25 cellular contexts compared by ENCODE assay signal in genomic region chr9:113507256-113507655, GRCh38.
"Had no signal": no experiment of that assay in that cellular context is flagged by ENCODE, and none has a peak within 500 bp of the region (broad histone marks: within the 10 kb centered on the region; RNA-seq: fewer than 3 reads in every experiment).

No MANE protein-coding gene starts in this region.

- ATAC-seq: activated CD4-positive, alpha-beta T cell treated with anti-CD3 and anti-CD28 coated beads for 36 hours; activated naive CD4-positive, alpha-beta T cell treated with anti-CD3 and anti-CD28 coated beads, Interleukin-2, amount 50 U/mL, for 72 hours; body of pancreas; effector memory CD8-positive, alpha-beta T cell; foreskin keratinocyte; heart left ventricle; left lung; naive thymus-derived CD8-positive, alpha-beta T cell; right cardiac atrium; T-cell had no signal

- H3K27ac Mint-ChIP-seq: activated B cell treated with CpG ODN at 0.5 μM for 24 hours; activated CD4-positive, alpha-beta T cell treated with anti-CD3 and anti-CD28 coated beads for 36 hours; activated naive CD4-positive, alpha-beta T cell treated with anti-CD3 and anti-CD28 coated beads, Interleukin-2, amount 50 U/mL, for 72 hours; activated T-helper 1 cell treated with anti-CD3 and anti-CD28 coated beads, Interleukin-12 subunit alpha, Interleukin-12 subunit beta, Interleukin-2, Interleukin-4 antibody, amounts not matched to agents 30 ng/mL and 10 ng/mL and 1 ng/mL, durations not matched to agents 14 hours and 24 hours and 36 hours; effector memory CD8-positive, alpha-beta T cell; mesothelial cell of epicardium; naive thymus-derived CD8-positive, alpha-beta T cell; stimulated activated naive CD8-positive, alpha-beta T cell treated with anti-CD3 and anti-CD28 coated beads, Interleukin-15, Interleukin-2, amounts not matched to agents 100 ng/mL and 50 ng/mL, for 24 hours; T-cell; T-helper 2 cell treated with Interferon-gamma antibody and Interleukin-4, amounts not matched to agents 5 μg/mL and 100 μg/mL, for 36 hours had no signal

- H3K4me3 ChIP-seq: body of pancreas, heart left ventricle, left lung, SJSA1, thyroid gland had no signal

- H3K36me3 Mint-ChIP-seq: activated naive CD4-positive, alpha-beta T cell treated with anti-CD3 and anti-CD28 coated beads, Interleukin-2, amount 50 U/mL, for 72 hours; naive thymus-derived CD8-positive, alpha-beta T cell; T-cell had no signal

- H3K27ac ChIP-seq: body of pancreas, foreskin keratinocyte, left lung, SJSA1, thyroid gland had no signal

- H3K36me3 ChIP-seq: SJSA1, thyroid gland had no signal

- H3K27me3 Mint-ChIP-seq: activated B cell treated with CpG ODN at 0.5 μM for 24 hours; activated CD4-positive, alpha-beta T cell treated with anti-CD3 and anti-CD28 coated beads for 36 hours; effector memory CD8-positive, alpha-beta T cell; naive thymus-derived CD8-positive, alpha-beta T cell; stimulated activated naive CD8-positive, alpha-beta T cell treated with anti-CD3 and anti-CD28 coated beads, Interleukin-15, Interleukin-2, amounts not matched to agents 100 ng/mL and 50 ng/mL, for 24 hours; T-cell had no signal

- H3K9me3 Mint-ChIP-seq: activated B cell treated with CpG ODN at 0.5 μM for 24 hours; activated naive CD4-positive, alpha-beta T cell treated with anti-CD3 and anti-CD28 coated beads, Interleukin-2, amount 50 U/mL, for 72 hours; activated T-helper 1 cell treated with anti-CD3 and anti-CD28 coated beads, Interleukin-12 subunit alpha, Interleukin-12 subunit beta, Interleukin-2, Interleukin-4 antibody, amounts not matched to agents 30 ng/mL and 10 ng/mL and 1 ng/mL, durations not matched to agents 14 hours and 24 hours and 36 hours; effector memory CD8-positive, alpha-beta T cell; mesothelial cell of epicardium; naive thymus-derived CD8-positive, alpha-beta T cell; stimulated activated naive CD8-positive, alpha-beta T cell treated with anti-CD3 and anti-CD28 coated beads, Interleukin-15, Interleukin-2, amounts not matched to agents 100 ng/mL and 50 ng/mL, for 24 hours; T-cell; T-helper 2 cell treated with Interferon-gamma antibody and Interleukin-4, amounts not matched to agents 5 μg/mL and 100 μg/mL, for 36 hours had no signal

- H3K9me3 ChIP-seq: body of pancreas, heart left ventricle, left lung, SJSA1, thyroid gland had no signal

- H3K27me3 ChIP-seq: body of pancreas, heart left ventricle, left lung, SJSA1, thyroid gland had no signal

- H3K4me3 Mint-ChIP-seq: activated B cell treated with CpG ODN at 0.5 μM for 24 hours; activated CD4-positive, alpha-beta T cell treated with anti-CD3 and anti-CD28 coated beads for 36 hours; activated T-helper 1 cell treated with anti-CD3 and anti-CD28 coated beads, Interleukin-12 subunit alpha, Interleukin-12 subunit beta, Interleukin-2, Interleukin-4 antibody, amounts not matched to agents 30 ng/mL and 10 ng/mL and 1 ng/mL, durations not matched to agents 14 hours and 24 hours and 36 hours; effector memory CD8-positive, alpha-beta T cell; mesothelial cell of epicardium; naive thymus-derived CD8-positive, alpha-beta T cell; stimulated activated naive CD8-positive, alpha-beta T cell treated with anti-CD3 and anti-CD28 coated beads, Interleukin-15, Interleukin-2, amounts not matched to agents 100 ng/mL and 50 ng/mL, for 24 hours; T-cell; T-helper 2 cell treated with Interferon-gamma antibody and Interleukin-4, amounts not matched to agents 5 μg/mL and 100 μg/mL, for 36 hours had no signal

- H3K4me1 ChIP-seq: foreskin keratinocyte had no signal

- DNase-seq: activated B cell treated with CpG ODN at 0.5 μM for 24 hours; activated CD4-positive, alpha-beta T cell treated with anti-CD3 and anti-CD28 coated beads, Interleukin-2, amount 50 U/mL, for 4 hours; activated CD8-positive, alpha-beta memory T cell treated with anti-CD3 and anti-CD28 coated beads, Interleukin-2, amount 50 U/mL, for 4 hours; activated gamma-delta T cell treated with Interleukin-2 at 50 U/mL for 16 hours; activated T-cell treated with anti-CD3 and anti-CD28 coated beads, Interleukin-2, amount 50 U/mL, for 1 hour; anterior cingulate cortex; body of pancreas; cortex of kidney; effector memory CD8-positive, alpha-beta T cell; foreskin keratinocyte; heart left ventricle; naive thymus-derived CD8-positive, alpha-beta T cell; stimulated activated CD4-positive, alpha-beta T cell treated with anti-CD3 and anti-CD28 coated beads, Interleukin-2, amount 100 ng/mL, for 48 hours; substantia nigra; T-cell; thyroid gland had no signal
